ENCODE assay signal across 29 cellular contexts in genomic region chr15:78082743-78083110, GRCh38. TPM values are rescaled to one million over a fixed set of nuclear protein-coding genes. Genes with fewer than 3 reads are reported as not detected.
DNase-seq lines count a peak whose midpoint lies in the region; ATAC-seq, FAIRE-seq and TF ChIP-seq lines count a peak whose summit lies in the region.
"Had no signal": no experiment of that assay in that cellular context is flagged by ENCODE, and none has a peak within 500 bp of the region (broad histone marks: within the 10 kb centered on the region; RNA-seq: fewer than 3 reads in every experiment).

No MANE protein-coding gene starts in this region.

- TF ChIP-seq RAD21 in HepG2 (CRISPR knock-in tag; IDR thresholded peaks at IDR 0.05), result no peak

- CTCF ChIA-PET in activated naive CD4-positive, alpha-beta T cell treated with anti-CD3 and anti-CD28 coated beads, Interleukin-2, amount 10 ng/mL, durations not matched to agents 7 days and 5 days (lab: Charles Lee), result interaction anchor here (0.7 to 2.6 kb wide), 5 partner anchors 12 to 124 kb away, joined by 3 to 10 read pairs (median 3); no protein-coding TSS in a partner anchor
- CTCF ChIA-PET in activated CD8-positive, alpha-beta T cell treated with anti-CD3 and anti-CD28 coated beads, Interleukin-2, amount 10 ng/mL, durations not matched to agents 7 days and 5 days (lab: Charles Lee), result interaction anchor here (0.8 to 3.3 kb wide), 9 partner anchors 9 to 116 kb away, joined by 3 to 25 read pairs (median 4); partner anchors contain the start of gene SH2D7
- CTCF ChIA-PET in HepG2 (lab: Yijun Ruan, JAX; ENCODE audit: low intra/inter-chr PET ratio, low total read pairs), result no interaction called here

- BruUV-seq in HepG2 (replicated peaks; lab: Mats Ljungman, UMichigan), result no TSS peak

- H3K27me3 Mint-ChIP-seq in activated naive CD4-positive, alpha-beta T cell treated with anti-CD3 and anti-CD28 coated beads, Interleukin-2, amount 10 ng/mL, durations not matched to agents 7 days and 5 days, result no peaks in the 10 kb centered on the region
- H3K27me3 Mint-ChIP-seq in activated CD8-positive, alpha-beta T cell treated with anti-CD3 and anti-CD28 coated beads, Interleukin-2, amount 10 ng/mL, durations not matched to agents 7 days and 5 days (ENCODE audit: low read depth), result no peaks in the 10 kb centered on the region
- H3K27me3 Mint-ChIP-seq: activated CD4-positive, alpha-beta T cell treated with anti-CD3 and anti-CD28 coated beads, Interleukin-2, amount 10 ng/mL, durations not matched to agents 7 days and 5 days; memory B cell; naive B cell had no signal

- no peaks in the 10 kb centered on the region for H3K79me2 ChIP-seq in HepG2 (ENCODE audit: insufficient read depth, low read length)

- no peak for TF ChIP-seq POLR2A in HepG2 (IDR thresholded peaks at IDR 0.05; ENCODE audit: insufficient read depth in 1 of 2, low read depth in 2 of 2, low read length in 2 of 2)
- no peak for TF ChIP-seq POLR2A in transverse colon (IDR thresholded peaks at IDR 0.05)
- TF ChIP-seq POLR2A in breast epithelium (IDR thresholded peaks at IDR 0.05), result no peak

- POLR2A ChIA-PET in activated CD8-positive, alpha-beta T cell treated with anti-CD3 and anti-CD28 coated beads, Interleukin-2, amount 10 ng/mL, durations not matched to agents 7 days and 5 days (lab: Charles Lee), result interaction anchor here (1.0 to 1.7 kb wide), 2 partner anchors 14 to 21 kb away, joined by 4 to 7 read pairs; no protein-coding TSS in a partner anchor
- POLR2A ChIA-PET in HepG2 (lab: Yijun Ruan, JAX), result no interaction called here

- peak overlapping the region; percentile 58 for H3K27ac Mint-ChIP-seq in activated naive CD4-positive, alpha-beta T cell treated with anti-CD3 and anti-CD28 coated beads, Interleukin-2, amount 10 ng/mL, durations not matched to agents 7 days and 5 days
- H3K27ac Mint-ChIP-seq in activated CD8-positive, alpha-beta T cell treated with anti-CD3 and anti-CD28 coated beads, Interleukin-2, amount 10 ng/mL, durations not matched to agents 7 days and 5 days, result peak overlapping the region; percentile 80
- H3K27ac Mint-ChIP-seq: memory B cell, naive B cell had no signal

- intact Hi-C loops in HepG2 (cut with micrococcal nuclease; ENCODE audit: unreplicated experiment), result no loop called here
- intact Hi-C loops in transverse colon (cut with DNase I; ENCODE audit: low total_unique reads), result no loop called here
- intact Hi-C loops in breast epithelium (cut with DNase I; ENCODE audit: low total_unique reads), result no loop called here

- no peak overlapping the region for H3K9ac ChIP-seq in HepG2 (ENCODE audit: insufficient read depth, low read depth, low read length)

- in situ Hi-C loops in HepG2 (cut with HindIII; ENCODE audit: extremely low pct_ligation_motif_present, low pct_unique_long_range_greater_than_20kb), result no loop called here
- in situ Hi-C loops in transverse colon (cut with MboI; ENCODE audit: low pct_ligation_motif_present in 1 of 4, low pct_unique_long_range_greater_than_20kb in 1 of 4, low sequenced_read_pairs in 3 of 4), result no loop called here
- in situ Hi-C loops in HAP-1 (cut with MboI; ENCODE audit: low sequenced_read_pairs), result no loop called here

- WGBS in HepG2 (ENCODE audit: low lambda C conversion rate), result no CpG with 5 or more reads among the region's 1 CpG
- 71% methylated on average over 1 of the region's 1 CpG; no CpG with 5 or more reads in 1 of the 2 donors for WGBS in transverse colon (ENCODE audit: low coverage in 1 of 2), 2 donors

- no peak overlapping the region for H2AFZ ChIP-seq in HepG2 (ENCODE audit: low read length)

- no peaks in the 10 kb centered on the region for H4K20me1 ChIP-seq in HepG2 (ENCODE audit: insufficient read depth, low read length)

- H3K36me3 Mint-ChIP-seq in activated naive CD4-positive, alpha-beta T cell treated with anti-CD3 and anti-CD28 coated beads, Interleukin-2, amount 10 ng/mL, durations not matched to agents 7 days and 5 days, result no peaks in the 10 kb centered on the region
- no peaks in the 10 kb centered on the region for H3K36me3 Mint-ChIP-seq in activated CD8-positive, alpha-beta T cell treated with anti-CD3 and anti-CD28 coated beads, Interleukin-2, amount 10 ng/mL, durations not matched to agents 7 days and 5 days (ENCODE audit: low read depth)
- H3K36me3 Mint-ChIP-seq: memory B cell, naive B cell had no signal

- H3K9me3 ChIP-seq in HepG2 (ENCODE audit: low read length), result no peaks in the 10 kb centered on the region
- H3K9me3 ChIP-seq in transverse colon, result no peaks in the 10 kb centered on the region
- H3K9me3 ChIP-seq in HAP-1, result no peaks in the 10 kb centered on the region
- H3K9me3 ChIP-seq in breast epithelium, result no peaks in the 10 kb centered on the region
- H3K9me3 ChIP-seq: Caco-2, heart left ventricle had no signal

- H3K27ac ChIP-seq in HepG2 (ENCODE audit: extremely low read length, insufficient read depth, low read length) (no peak overlapping the region), transverse colon (peak overlapping the region; percentile 47 to 67 (median 50)), breast epithelium (no peak overlapping the region)
- H3K27ac ChIP-seq: HL-60, RWPE1, VCaP had no signal

- FAIRE-seq in HepG2 (lab: Jason Lieb, UNC), result no peak
- FAIRE-seq: urothelium cell line had no signal

- no peak for TF ChIP-seq CTCF in HepG2 (CRISPR knock-in tag; IDR thresholded peaks at IDR 0.05)
- no peak for TF ChIP-seq CTCF in transverse colon (IDR thresholded peaks at IDR 0.05)
- no peak for TF ChIP-seq CTCF in breast epithelium (IDR thresholded peaks at IDR 0.05)

- H3K36me3 ChIP-seq in HepG2 (replicated peaks in 1 of 2; ENCODE audit: control insufficient read depth in 1 of 2, insufficient read depth in 2 of 2, low read length in 2 of 2) (no peaks in the 10 kb centered on the region), transverse colon (no peaks in the 10 kb centered on the region), HAP-1 (replicated peaks) (no peaks in the 10 kb centered on the region), breast epithelium (no peaks in the 10 kb centered on the region)
- H3K36me3 ChIP-seq: heart left ventricle had no signal

- H3K4me1 ChIP-seq in HepG2 (ENCODE audit: insufficient read depth, low read length), result peaks cover 62% of the 10 kb centered on the region
- peaks cover 12 to 43% (median 30%) of the 10 kb centered on the region in 4 donors for H3K4me1 ChIP-seq in transverse colon
- peaks cover 3% of the 10 kb centered on the region; the same call in 1 of the 2 replicates for H3K4me1 ChIP-seq in HAP-1
- H3K4me1 ChIP-seq in breast epithelium, result no peaks in the 10 kb centered on the region

- peaks cover 34% of the 10 kb centered on the region for H3K4me1 Mint-ChIP-seq in activated naive CD4-positive, alpha-beta T cell treated with anti-CD3 and anti-CD28 coated beads, Interleukin-2, amount 10 ng/mL, durations not matched to agents 7 days and 5 days
- H3K4me1 Mint-ChIP-seq in activated CD8-positive, alpha-beta T cell treated with anti-CD3 and anti-CD28 coated beads, Interleukin-2, amount 10 ng/mL, durations not matched to agents 7 days and 5 days (ENCODE audit: low read depth), result peaks cover 54% of the 10 kb centered on the region

- no peaks in the 10 kb centered on the region; a peak in 1 of 5 replicates for H3K27me3 ChIP-seq in HepG2 (ENCODE audit: control insufficient read depth in 1 of 2, insufficient read depth in 2 of 2, low read length in 2 of 2)
- no peaks in the 10 kb centered on the region for H3K27me3 ChIP-seq in transverse colon
- no peaks in the 10 kb centered on the region for H3K27me3 ChIP-seq in HAP-1 (ENCODE audit: low read depth)
- no peaks in the 10 kb centered on the region for H3K27me3 ChIP-seq in breast epithelium
- H3K27me3 ChIP-seq: heart left ventricle had no signal

- H3K4me3 Mint-ChIP-seq in activated naive CD4-positive, alpha-beta T cell treated with anti-CD3 and anti-CD28 coated beads, Interleukin-2, amount 10 ng/mL, durations not matched to agents 7 days and 5 days, result no peak overlapping the region
- no peak overlapping the region for H3K4me3 Mint-ChIP-seq in activated CD8-positive, alpha-beta T cell treated with anti-CD3 and anti-CD28 coated beads, Interleukin-2, amount 10 ng/mL, durations not matched to agents 7 days and 5 days
- H3K4me3 Mint-ChIP-seq: activated CD4-positive, alpha-beta T cell treated with anti-CD3 and anti-CD28 coated beads, Interleukin-2, amount 10 ng/mL, durations not matched to agents 7 days and 5 days; H9; memory B cell; naive B cell had no signal

- peak overlapping the region; percentile 49 for H3K4me2 ChIP-seq in HepG2 (ENCODE audit: low read depth, low read length)

- peak overlapping the region in 1 of 3 experiments; percentile 4; a peak in 1 of 6 replicates for H3K4me3 ChIP-seq in HepG2 (replicated peaks in 1 of 3; ENCODE audit: insufficient read depth in 1 of 3, low read depth in 2 of 3, low read length in 3 of 3)
- H3K4me3 ChIP-seq in transverse colon, result no peak overlapping the region
- no peak overlapping the region for H3K4me3 ChIP-seq in HAP-1
- H3K4me3 ChIP-seq in breast epithelium, result no peak overlapping the region
- H3K4me3 ChIP-seq: heart left ventricle, SK-N-MC had no signal

- DNase-seq in activated naive CD4-positive, alpha-beta T cell treated with anti-CD3 and anti-CD28 coated beads, Interleukin-2, amount 10 ng/mL, durations not matched to agents 7 days and 5 days, result no peak
- DNase-seq in activated naive CD4-positive, alpha-beta T cell treated with anti-CD3 and anti-CD28 coated beads, Interleukin-2, amount 50 U/mL, for 16 hours, result no peak
- no peak for DNase-seq in activated CD8-positive, alpha-beta T cell treated with anti-CD3 and anti-CD28 coated beads, Interleukin-2, amount 10 ng/mL, durations not matched to agents 7 days and 5 days
- DNase-seq in HepG2 (ENCODE audit: low spot score) (no peak), transverse colon (no peak), HAP-1 (ENCODE audit: low spot score in 2 of 2) (no peak), breast epithelium (ENCODE audit: low spot score in 2 of 2) (no peak)
- DNase-seq: activated CD4-positive, alpha-beta T cell treated with anti-CD3 and anti-CD28 coated beads, Interleukin-2, amount 10 ng/mL, durations not matched to agents 7 days and 5 days; Caco-2; caudate nucleus; H9; naive B cell; NCI-H1092 treated with DMSO at 0.1 percent for 48 hours; NCI-H2029; NCI-H2227 treated with DMSO at 0.1 percent for 48 hours; occipital lobe; stimulated activated CD8-positive, alpha-beta memory T cell treated with anti-CD3 and anti-CD28 coated beads, Interleukin-4, amount 100 ng/mL, for 48 hours had no signal

- ATAC-seq in activated CD8-positive, alpha-beta T cell treated with anti-CD3 and anti-CD28 coated beads, Interleukin-2, amount 10 ng/mL, durations not matched to agents 7 days and 5 days, result no peak
- ATAC-seq in HepG2 (peak; percentile 69), HG03135 (IDR thresholded peaks at IDR 0.05; ENCODE audit: unreplicated experiment) (no peak)

- no peaks in the 10 kb centered on the region for H3K9me3 Mint-ChIP-seq in activated naive CD4-positive, alpha-beta T cell treated with anti-CD3 and anti-CD28 coated beads, Interleukin-2, amount 10 ng/mL, durations not matched to agents 7 days and 5 days
- no peaks in the 10 kb centered on the region for H3K9me3 Mint-ChIP-seq in activated CD8-positive, alpha-beta T cell treated with anti-CD3 and anti-CD28 coated beads, Interleukin-2, amount 10 ng/mL, durations not matched to agents 7 days and 5 days (ENCODE audit: insufficient read depth)
- H3K9me3 Mint-ChIP-seq: activated CD4-positive, alpha-beta T cell treated with anti-CD3 and anti-CD28 coated beads, Interleukin-2, amount 10 ng/mL, durations not matched to agents 7 days and 5 days; H9; memory B cell; naive B cell had no signal

- TF ChIP-seq EP300 in HepG2 (IDR thresholded peaks at IDR 0.05; ENCODE audit: low read depth in 2 of 2, low read length in 2 of 2) (no peak), HepG2 (CRISPR knock-in tag; IDR thresholded peaks at IDR 0.05; ENCODE audit: borderline replicate concordance) (no peak), transverse colon (IDR thresholded peaks at IDR 0.05; ENCODE audit: low read depth) (no peak)

RNA-seq across cellular contexts. Expression of gene TBC1D2B, which starts 5.2 kb away (rescaled TPM):
- total RNA-seq in activated CD8-positive, alpha-beta T cell treated with anti-CD3 and anti-CD28 coated beads, Interleukin-2, amount 10 ng/mL, durations not matched to agents 7 days and 5 days, result 100 to 1,000 TPM; 109 to 119 TPM
- 7.9 and 10.1 TPM in 2 replicates for total RNA-seq in HepG2 (2016; rRNA removed; fragmentation: Illumina TruSeq; extraction: Trizol)
- total RNA-seq in HepG2 (2016; cell fraction: cytosol; rRNA removed; fragmentation: Illumina TruSeq; extraction: Trizol; ENCODE audit: low read depth), result 4.1 and 5.1 TPM in 2 replicates
- total RNA-seq in HepG2 (2016; cell fraction: insoluble cytoplasmic fraction; rRNA removed; fragmentation: Illumina TruSeq; extraction: Trizol), result 7.4 and 10.4 TPM in 2 replicates
- 4.5 and 5.3 TPM in 2 replicates for total RNA-seq in HepG2 (2016; cell fraction: membrane; rRNA removed; fragmentation: Illumina TruSeq; extraction: Trizol)
- 12.1 and 12.6 TPM in 2 replicates for total RNA-seq in HepG2 (2016; cell fraction: nucleus; rRNA removed; fragmentation: Illumina TruSeq; extraction: Trizol)
- 14.4 and 18.8 TPM in 2 replicates for polyA plus RNA-seq in HepG2 (2011; rRNA removed)
- 8.9 and 11.2 TPM in 2 replicates for polyA plus RNA-seq in HepG2 (2011; cell fraction: cytosol; rRNA removed)
- polyA plus RNA-seq in HepG2 (2011; cell fraction: nucleus; rRNA removed), result 36.0 and 41.0 TPM in 2 replicates
- 7.6 and 13.3 TPM in 2 replicates for polyA plus RNA-seq in HepG2 (2012)
- 0.70 and 0.78 TPM in 2 replicates for polyA plus RNA-seq in HepG2 (2016; cell fraction: cytosol; fragmentation: Illumina TruSeq; extraction: Trizol; ENCODE audit: low read depth)
- polyA plus RNA-seq in HepG2 (2016; cell fraction: insoluble cytoplasmic fraction; fragmentation: Illumina TruSeq; extraction: Trizol; ENCODE audit: low read depth), result 5.9 and 9.0 TPM in 2 replicates
- polyA plus RNA-seq in HepG2 (2016; cell fraction: membrane; fragmentation: Illumina TruSeq; extraction: Trizol; ENCODE audit: low read depth), result 1.7 and 1.9 TPM in 2 replicates
- polyA plus RNA-seq in HepG2 (2016; cell fraction: nucleus; fragmentation: Illumina TruSeq; extraction: Trizol; ENCODE audit: insufficient read depth, low read depth), result 16.5 and 18.2 TPM in 2 replicates
- polyA minus RNA-seq in HepG2 (2011; rRNA and poly(A)+ RNA removed; ENCODE audit: low replicate concordance), result 27.1 and 31.4 TPM in 2 replicates
- 8.7 and 10.4 TPM in 2 replicates for polyA minus RNA-seq in HepG2 (2011; cell fraction: cytosol; rRNA and poly(A)+ RNA removed)
- polyA minus RNA-seq in HepG2 (2011; cell fraction: nucleus; rRNA and poly(A)+ RNA removed), result 28.2 and 32.3 TPM in 2 replicates
- 10 to 100 TPM; 40.4 to 62.6 (median 53.8) TPM for total RNA-seq in transverse colon
- 10 to 100 TPM; 44.9 to 71.0 (median 69.2) TPM for total RNA-seq in breast epithelium

RNA-seq across cellular contexts. Expression of gene SH2D7, which starts 9.6 kb away (rescaled TPM):
- total RNA-seq in activated CD8-positive, alpha-beta T cell treated with anti-CD3 and anti-CD28 coated beads, Interleukin-2, amount 10 ng/mL, durations not matched to agents 7 days and 5 days, result under 1 TPM; 0.29 to 0.31 TPM
- total RNA-seq in HepG2 (2016; rRNA removed; fragmentation: Illumina TruSeq; extraction: Trizol) (not detected in 2 replicates), transverse colon (1 to 10 TPM in 3 of 4 donors, not detected in 1; 6.0 to 9.7 (median 9.3) TPM), breast epithelium (not detected)
- total RNA-seq in HepG2 (2016; cell fraction: cytosol; rRNA removed; fragmentation: Illumina TruSeq; extraction: Trizol; ENCODE audit: low read depth), result not detected in 2 replicates
- total RNA-seq in HepG2 (2016; cell fraction: insoluble cytoplasmic fraction; rRNA removed; fragmentation: Illumina TruSeq; extraction: Trizol), result not detected in 2 replicates
- not detected in 2 replicates for total RNA-seq in HepG2 (2016; cell fraction: membrane; rRNA removed; fragmentation: Illumina TruSeq; extraction: Trizol)
- total RNA-seq in HepG2 (2016; cell fraction: nucleus; rRNA removed; fragmentation: Illumina TruSeq; extraction: Trizol), result not detected in 2 replicates
- polyA plus RNA-seq in HepG2 (2011; rRNA removed), result not detected in 2 replicates
- not detected in 2 replicates for polyA plus RNA-seq in HepG2 (2011; cell fraction: cytosol; rRNA removed)
- not detected in 2 replicates for polyA plus RNA-seq in HepG2 (2011; cell fraction: nucleus; rRNA removed)
- polyA plus RNA-seq in HepG2 (2012), result 0.05 TPM in 1 of 2 replicates, not detected in the other
- polyA plus RNA-seq in HepG2 (2016; cell fraction: cytosol; fragmentation: Illumina TruSeq; extraction: Trizol; ENCODE audit: low read depth), result not detected in 2 replicates
- not detected in 2 replicates for polyA plus RNA-seq in HepG2 (2016; cell fraction: insoluble cytoplasmic fraction; fragmentation: Illumina TruSeq; extraction: Trizol; ENCODE audit: low read depth)
- polyA plus RNA-seq in HepG2 (2016; cell fraction: membrane; fragmentation: Illumina TruSeq; extraction: Trizol; ENCODE audit: low read depth), result not detected in 2 replicates
- not detected in 2 replicates for polyA plus RNA-seq in HepG2 (2016; cell fraction: nucleus; fragmentation: Illumina TruSeq; extraction: Trizol; ENCODE audit: insufficient read depth, low read depth)
- not detected in 2 replicates for polyA minus RNA-seq in HepG2 (2011; rRNA and poly(A)+ RNA removed; ENCODE audit: low replicate concordance)
- polyA minus RNA-seq in HepG2 (2011; cell fraction: cytosol; rRNA and poly(A)+ RNA removed), result not detected in 2 replicates
- not detected in 2 replicates for polyA minus RNA-seq in HepG2 (2011; cell fraction: nucleus; rRNA and poly(A)+ RNA removed)
- total RNA-seq: activated CD4-positive, alpha-beta T cell treated with anti-CD3 and anti-CD28 coated beads, Interleukin-2, amount 10 ng/mL, durations not matched to agents 7 days and 5 days; aorta; Caco-2; dermis microvascular lymphatic vessel endothelial cell; H9; heart left ventricle; occipital lobe; pulmonary artery endothelial cell had no signal
- polyA plus RNA-seq: BJ, heart left ventricle had no signal

RNA-seq across cellular contexts. Expression of gene CIB2, which starts 48.5 kb away (rescaled TPM):
- 1 to 10 TPM; 1.4 to 2.2 TPM for total RNA-seq in activated CD8-positive, alpha-beta T cell treated with anti-CD3 and anti-CD28 coated beads, Interleukin-2, amount 10 ng/mL, durations not matched to agents 7 days and 5 days
- 1.5 and 1.8 TPM in 2 replicates for total RNA-seq in HepG2 (2016; rRNA removed; fragmentation: Illumina TruSeq; extraction: Trizol)
- 6.0 and 7.3 TPM in 2 replicates for total RNA-seq in HepG2 (2016; cell fraction: cytosol; rRNA removed; fragmentation: Illumina TruSeq; extraction: Trizol; ENCODE audit: low read depth)
- total RNA-seq in HepG2 (2016; cell fraction: insoluble cytoplasmic fraction; rRNA removed; fragmentation: Illumina TruSeq; extraction: Trizol), result 1.6 and 2.2 TPM in 2 replicates
- 6.9 and 9.0 TPM in 2 replicates for total RNA-seq in HepG2 (2016; cell fraction: membrane; rRNA removed; fragmentation: Illumina TruSeq; extraction: Trizol)
- 0.63 and 0.84 TPM in 2 replicates for total RNA-seq in HepG2 (2016; cell fraction: nucleus; rRNA removed; fragmentation: Illumina TruSeq; extraction: Trizol)
- 1.4 and 4.5 TPM in 2 replicates for polyA plus RNA-seq in HepG2 (2011; rRNA removed)
- 1.5 and 2.4 TPM in 2 replicates for polyA plus RNA-seq in HepG2 (2011; cell fraction: cytosol; rRNA removed)
- 0.19 and 0.87 TPM in 2 replicates for polyA plus RNA-seq in HepG2 (2011; cell fraction: nucleus; rRNA removed)
- polyA plus RNA-seq in HepG2 (2012), result 2.2 and 3.7 TPM in 2 replicates
- polyA plus RNA-seq in HepG2 (2016; cell fraction: cytosol; fragmentation: Illumina TruSeq; extraction: Trizol; ENCODE audit: low read depth), result 13.6 and 14.5 TPM in 2 replicates
- polyA plus RNA-seq in HepG2 (2016; cell fraction: insoluble cytoplasmic fraction; fragmentation: Illumina TruSeq; extraction: Trizol; ENCODE audit: low read depth), result 3.1 and 4.0 TPM in 2 replicates
- polyA plus RNA-seq in HepG2 (2016; cell fraction: membrane; fragmentation: Illumina TruSeq; extraction: Trizol; ENCODE audit: low read depth), result 13.2 TPM in 2 replicates
- polyA plus RNA-seq in HepG2 (2016; cell fraction: nucleus; fragmentation: Illumina TruSeq; extraction: Trizol; ENCODE audit: insufficient read depth, low read depth), result 2.5 and 2.6 TPM in 2 replicates
- 1.3 and 2.2 TPM in 2 replicates for polyA minus RNA-seq in HepG2 (2011; rRNA and poly(A)+ RNA removed; ENCODE audit: low replicate concordance)
- polyA minus RNA-seq in HepG2 (2011; cell fraction: cytosol; rRNA and poly(A)+ RNA removed), result 1.8 TPM in 1 of 2 replicates, not detected in the other
- 0.77 TPM in 1 of 2 replicates, not detected in the other for polyA minus RNA-seq in HepG2 (2011; cell fraction: nucleus; rRNA and poly(A)+ RNA removed)
- 10 to 100 TPM in 2 of 4 donors, 1 to 10 TPM in 2; 8.4 to 19.5 (median 9.5) TPM for total RNA-seq in transverse colon
- total RNA-seq in breast epithelium, result 1 to 10 TPM; 2.9 to 5.8 (median 4.9) TPM

Comparison
In these comparisons a context has a peak if more than half of its experiments do, and no peak if none do; other contexts are left out.
1. H3K27ac ChIP-seq: peak in transverse colon (4 of 4); none in HepG2 (single experiment) and breast epithelium (0 of 2).